In the genomic region with DNA sequence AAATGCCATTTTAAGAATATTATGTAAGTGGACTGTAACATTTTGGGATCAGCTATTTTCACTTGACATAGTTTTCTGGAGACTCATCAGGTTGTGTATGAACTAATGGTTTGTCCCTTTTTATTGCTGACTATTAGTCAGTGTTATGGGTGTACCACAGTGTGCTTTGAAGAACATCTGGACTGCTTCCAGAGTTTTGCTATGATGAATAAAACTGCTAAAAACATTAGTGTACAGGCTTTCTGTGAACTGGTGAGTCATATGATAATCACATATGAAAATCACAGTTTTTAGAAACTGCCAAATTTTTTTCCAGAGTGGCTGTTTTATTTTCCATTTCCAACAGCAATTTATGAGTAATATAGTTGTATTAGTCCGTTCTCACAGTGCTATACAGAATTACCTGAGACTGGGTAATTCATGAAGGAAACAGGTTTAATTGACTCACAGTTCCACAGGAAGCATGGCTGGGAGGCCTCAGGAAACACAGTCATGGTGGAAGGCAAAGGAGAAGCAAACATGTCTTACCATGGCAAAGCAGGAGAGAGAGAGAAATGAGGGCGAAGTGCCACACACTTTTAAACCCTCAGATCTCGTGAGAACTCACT, we compare ENCODE assay signal across 18 cellular contexts.
DNase-seq lines count a peak whose midpoint lies in the region; TF ChIP-seq lines count a peak whose summit lies in the region.
"Had no signal": no experiment of that assay in that cellular context is flagged by ENCODE, and none has a peak within 500 bp of the region (broad histone marks: within the 10 kb centered on the region; RNA-seq: fewer than 3 reads in every experiment).

No MANE protein-coding gene starts in this region.

- H3K4me2 ChIP-seq in skeletal muscle satellite cell (ENCODE audit: low read length), result peak overlapping the region; percentile 41

- H3K27me3 ChIP-seq in skeletal muscle satellite cell (ENCODE audit: control insufficient read depth, insufficient read depth, low read length) (no peaks in the 10 kb centered on the region), WERI-Rb-1 (ENCODE audit: insufficient read depth, low read depth, severe bottlenecking) (no peaks in the 10 kb centered on the region), SJCRH30 (no peaks in the 10 kb centered on the region)
- H3K27me3 ChIP-seq: body of pancreas had no signal

- H3K4me3 ChIP-seq in fibroblast of villous mesenchyme (ENCODE audit: low read depth, low read length), result no peak overlapping the region
- H3K4me3 ChIP-seq in skeletal muscle satellite cell (ENCODE audit: low read length), result peak overlapping the region; percentile 10
- no peak overlapping the region for H3K4me3 ChIP-seq in WERI-Rb-1 (ENCODE audit: low read depth, low read length)
- H3K4me3 ChIP-seq in SJCRH30, result no peak overlapping the region
- H3K4me3 ChIP-seq: body of pancreas, lung had no signal

- H3K36me3 ChIP-seq in skeletal muscle satellite cell (ENCODE audit: insufficient read depth, low read length), result no peaks in the 10 kb centered on the region
- no peaks in the 10 kb centered on the region for H3K36me3 ChIP-seq in WERI-Rb-1
- no peaks in the 10 kb centered on the region for H3K36me3 ChIP-seq in SJCRH30

- no peak overlapping the region for H3K9ac ChIP-seq in skeletal muscle satellite cell (ENCODE audit: low read depth, low read length)

- H3K27ac Mint-ChIP-seq in osteocyte (ENCODE audit: unreplicated experiment), result no peak overlapping the region
- H3K27ac Mint-ChIP-seq: activated B cell treated with CpG ODN at 0.5 μM for 24 hours, nephron had no signal

- no peak overlapping the region for H3K4me3 Mint-ChIP-seq in osteocyte (ENCODE audit: unreplicated experiment)
- H3K4me3 Mint-ChIP-seq: activated B cell treated with CpG ODN at 0.5 μM for 24 hours, nephron had no signal

- DNase-seq in HS-5 (ENCODE audit: low read depth) (peak; percentile 84), amniotic epithelial cell (ENCODE audit: low read depth) (peak; percentile 0), fibroblast of villous mesenchyme (ENCODE audit: low read depth) (peak; percentile 30), WERI-Rb-1 (no peak), SJCRH30 (no peak), osteocyte (ENCODE audit: extremely low spot score, unreplicated experiment) (no peak)
- DNase-seq: activated B cell treated with CpG ODN at 0.5 μM for 24 hours; activated CD8-positive, alpha-beta memory T cell treated with anti-CD3 and anti-CD28 coated beads, Interleukin-2, amount 50 U/mL, for 4 hours; activated naive CD4-positive, alpha-beta T cell; body of pancreas; KG1; NCI-H146; NCI-H446 treated with DMSO at 0.1 percent for 48 hours; SW 1271 had no signal

- TF ChIP-seq CTCF in fibroblast of villous mesenchyme (IDR thresholded peaks at IDR 0.05; ENCODE audit: insufficient read depth, low read depth, low read length) (no peak), WERI-Rb-1 (IDR thresholded peaks at IDR 0.05; ENCODE audit: low read depth, low read length) (no peak), osteocyte (IDR thresholded peaks at IDR 0.05) (no peak)

- no peaks in the 10 kb centered on the region for H3K36me3 Mint-ChIP-seq in osteocyte (ENCODE audit: unreplicated experiment)

- H3K27ac ChIP-seq in WERI-Rb-1 (no peak overlapping the region), SJCRH30 (no peak overlapping the region)
- H3K27ac ChIP-seq: body of pancreas, HL-60 had no signal

- H3K4me1 Mint-ChIP-seq in osteocyte (ENCODE audit: unreplicated experiment), result no peaks in the 10 kb centered on the region
- H3K4me1 Mint-ChIP-seq: activated B cell treated with CpG ODN at 0.5 μM for 24 hours, nephron had no signal

- H3K4me1 ChIP-seq in skeletal muscle satellite cell (ENCODE audit: control insufficient read depth, insufficient read depth, low read length), result peaks cover 9% of the 10 kb centered on the region
- H3K4me1 ChIP-seq in SJCRH30, result no peaks in the 10 kb centered on the region
- H3K4me1 ChIP-seq: body of pancreas had no signal

- H3K27me3 Mint-ChIP-seq in osteocyte (ENCODE audit: unreplicated experiment), result no peaks in the 10 kb centered on the region
- H3K27me3 Mint-ChIP-seq: activated B cell treated with CpG ODN at 0.5 μM for 24 hours had no signal

- H3K9me3 ChIP-seq in skeletal muscle satellite cell (replicated peaks; ENCODE audit: low read length), result no peaks in the 10 kb centered on the region
- no peaks in the 10 kb centered on the region for H3K9me3 ChIP-seq in WERI-Rb-1 (ENCODE audit: severe bottlenecking)
- no peaks in the 10 kb centered on the region for H3K9me3 ChIP-seq in SJCRH30 (replicated peaks)
- H3K9me3 ChIP-seq: body of pancreas had no signal

- H3K9me3 Mint-ChIP-seq in osteocyte (ENCODE audit: unreplicated experiment), result peaks cover 5% of the 10 kb centered on the region
- H3K9me3 Mint-ChIP-seq: nephron had no signal

Comparison
In these comparisons a context has a peak if more than half of its experiments do, and no peak if none do; other contexts are left out.
1. DNase-seq: peak in HS-5 (single experiment), amniotic epithelial cell (single experiment) and fibroblast of villous mesenchyme (single experiment); none in WERI-Rb-1 (single experiment), SJCRH30 (0 of 2) and osteocyte (single experiment).